ENCODE assay signal across 1 cellular context in genomic region chr1:174999216-174999925, GRCh38.
TF ChIP-seq lines count a peak whose summit lies in the region.

No MANE protein-coding gene starts in this region.

TF ChIP-seq in IMR-90, 13 proteins besides CTCF, POLR2A, EP300 and RAD21 (continued from another document):
- TF ChIP-seq, protein P1, sequence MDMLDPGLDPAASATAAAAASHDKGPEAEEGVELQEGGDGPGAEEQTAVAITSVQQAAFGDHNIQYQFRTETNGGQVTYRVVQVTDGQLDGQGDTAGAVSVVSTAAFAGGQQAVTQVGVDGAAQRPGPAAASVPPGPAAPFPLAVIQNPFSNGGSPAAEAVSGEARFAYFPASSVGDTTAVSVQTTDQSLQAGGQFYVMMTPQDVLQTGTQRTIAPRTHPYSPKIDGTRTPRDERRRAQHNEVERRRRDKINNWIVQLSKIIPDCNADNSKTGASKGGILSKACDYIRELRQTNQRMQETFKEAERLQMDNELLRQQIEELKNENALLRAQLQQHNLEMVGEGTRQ (IDR thresholded peaks at IDR 0.05; ENCODE audit: low read depth, low read length), result peak; percentile 93
- TF ChIP-seq MXI1 (IDR thresholded peaks at IDR 0.05; ENCODE audit: borderline replicate concordance, low read depth, low read length) (peak; percentile 48; the same call in 1 of the 2 replicates), CHD1 (IDR thresholded peaks at IDR 0.05; ENCODE audit: low read depth, low read length) (peak; percentile 93; the same call in 1 of the 2 replicates), RFX5 (IDR thresholded peaks at IDR 0.05; ENCODE audit: low read depth, low read length) (peak; percentile 16; the same call in 1 of the 2 replicates), MAZ (IDR thresholded peaks at IDR 0.05; ENCODE audit: borderline replicate concordance, low read depth, low read length) (peak; percentile 8; the same call in 1 of the 2 replicates), RCOR1 (IDR thresholded peaks at IDR 0.05; ENCODE audit: insufficient replicate concordance, low read length) (no peak), NFE2L2 (IDR thresholded peaks at IDR 0.05; ENCODE audit: low read depth, low read length) (0 out of 2 replicates have a peak, but pooled peaks have one; percentile 0), BHLHE40 (IDR thresholded peaks at IDR 0.05; ENCODE audit: low read depth, low read length) (peak; percentile 39; the same call in 1 of the 2 replicates)
TF ChIP-seq in IMR-90: peak in this region for 9.
